9 cellular contexts compared by ENCODE assay signal in genomic region chr12:121804417-121805111, GRCh38. TPM values are rescaled to one million over a fixed set of nuclear protein-coding genes. Genes with fewer than 3 reads are reported as not detected.
DNase-seq lines count a peak whose midpoint lies in the region; ATAC-seq, FAIRE-seq and TF ChIP-seq lines count a peak whose summit lies in the region.
"Had no signal": no experiment of that assay in that cellular context is flagged by ENCODE, and none has a peak within 500 bp of the region (broad histone marks: within the 10 kb centered on the region; RNA-seq: fewer than 3 reads in every experiment).

No MANE protein-coding gene starts in this region.

- no peaks in the 10 kb centered on the region for H3K27me3 Mint-ChIP-seq in activated CD8-positive, alpha-beta T cell treated with anti-CD3 and anti-CD28 coated beads for 36 hours
- H3K27me3 Mint-ChIP-seq in natural killer cell (ENCODE audit: low read depth in 2 of 2), result no peaks in the 10 kb centered on the region

- DNase-seq in Daoy (ENCODE audit: low read depth) (peak; percentile 50), Kasumi-1 (lab: John Stamatoyannopoulos, UW) (peak; percentile 22 to 28), epithelial cell of proximal tubule (ENCODE audit: low read depth) (no peak), natural killer cell (peak; percentile 55), D721Med (ENCODE audit: insufficient read length, low spot score) (no peak), cerebellar cortex (ENCODE audit: low spot score) (no peak)
- DNase-seq in activated CD8-positive, alpha-beta T cell treated with anti-CD3 and anti-CD28 coated beads for 36 hours, result peak; percentile 70

- peaks cover 41% of the 10 kb centered on the region for H3K36me3 Mint-ChIP-seq in activated CD8-positive, alpha-beta T cell treated with anti-CD3 and anti-CD28 coated beads for 36 hours (ENCODE audit: low read depth)
- no peaks in the 10 kb centered on the region for H3K36me3 Mint-ChIP-seq in natural killer cell

- intact Hi-C loops in activated CD8-positive, alpha-beta T cell treated with anti-CD3 and anti-CD28 coated beads for 36 hours (cut with micrococcal nuclease), result no loop called here
- intact Hi-C loops in natural killer cell (cut with micrococcal nuclease), result loop anchor here (5.0 kb wide), 1 partner anchor 698 kb away; the partner anchor contains the start of gene ZCCHC8

- POLR2A ChIA-PET in activated CD8-positive, alpha-beta T cell treated with anti-CD3 and anti-CD28 coated beads for 36 hours (lab: Charles Lee), result interaction anchor here (0.9 to 25.9 kb wide), 4 partner anchors 8 to 274 kb away, joined by 4 to 683 read pairs (median 8); partner anchors contain the start of genes MLXIP, RHOF and TMEM120B

- H3K4me3 ChIP-seq in epithelial cell of proximal tubule (ENCODE audit: low read depth, low read length), result peak overlapping the region; percentile 79

- no peak for TF ChIP-seq CTCF in activated CD8-positive, alpha-beta T cell treated with anti-CD3 and anti-CD28 coated beads for 36 hours (IDR thresholded peaks at IDR 0.05)
- TF ChIP-seq CTCF in epithelial cell of proximal tubule (conservative IDR thresholded peaks at IDR 0.05; ENCODE audit: low read depth, low read length) (no peak), natural killer cell (IDR thresholded peaks at IDR 0.05) (no peak), D721Med (IDR thresholded peaks at IDR 0.05; ENCODE audit: insufficient read depth, missing control alignments) (no peak)

- peak overlapping the region; percentile 92 for H3K4me3 Mint-ChIP-seq in activated CD8-positive, alpha-beta T cell treated with anti-CD3 and anti-CD28 coated beads for 36 hours
- H3K4me3 Mint-ChIP-seq in natural killer cell, result peak overlapping the region; percentile 97

- no peak for ATAC-seq in activated CD8-positive, alpha-beta T cell treated with anti-CD3 and anti-CD28 coated beads for 36 hours
- peak; percentile 2 to 16 (median 3) for ATAC-seq in natural killer cell
- ATAC-seq in HG03045 (IDR thresholded peaks at IDR 0.05; ENCODE audit: unreplicated experiment), result no peak

- FAIRE-seq in D721Med (lab: Jason Lieb, UNC), result no peak
- FAIRE-seq: TTC549 had no signal

- no peaks in the 10 kb centered on the region for H3K9me3 Mint-ChIP-seq in activated CD8-positive, alpha-beta T cell treated with anti-CD3 and anti-CD28 coated beads for 36 hours
- H3K9me3 Mint-ChIP-seq in natural killer cell, result no peaks in the 10 kb centered on the region

- CTCF ChIA-PET in activated CD8-positive, alpha-beta T cell treated with anti-CD3 and anti-CD28 coated beads for 36 hours (lab: Charles Lee), result interaction anchor here (0.7 to 13.5 kb wide), 3 partner anchors 8 to 84 kb away, joined by 3 to 698 read pairs (median 4); partner anchors contain the start of genes PSMD9, RHOF and SETD1B

- peak overlapping the region; percentile 97 for H3K27ac Mint-ChIP-seq in activated CD8-positive, alpha-beta T cell treated with anti-CD3 and anti-CD28 coated beads for 36 hours
- peak overlapping the region; percentile 89 to 90 for H3K27ac Mint-ChIP-seq in natural killer cell

- H3K4me1 Mint-ChIP-seq in activated CD8-positive, alpha-beta T cell treated with anti-CD3 and anti-CD28 coated beads for 36 hours (ENCODE audit: low read depth), result peaks cover 15% of the 10 kb centered on the region
- peaks cover 31 to 49% of the 10 kb centered on the region in 2 donors for H3K4me1 Mint-ChIP-seq in natural killer cell

RNA-seq across cellular contexts. Expression of gene SETD1B, which starts 0.8 kb away (rescaled TPM):
- 2.3 and 2.6 TPM in 2 replicates for total RNA-seq in Daoy (2014; rRNA removed; shearing (Covaris generic))
- 10 to 100 TPM; 13.3 TPM for total RNA-seq in activated CD8-positive, alpha-beta T cell treated with anti-CD3 and anti-CD28 coated beads for 36 hours
- total RNA-seq in epithelial cell of proximal tubule (4.4 and 5.2 TPM in 2 replicates), natural killer cell (10 to 100 TPM; 55.1 to 57.5 (median 56.2) TPM)

RNA-seq across cellular contexts. Expression of gene RHOF, which starts 11.1 kb away (rescaled TPM):
- total RNA-seq in Daoy (2014; rRNA removed; shearing (Covaris generic)), result 16.1 and 19.1 TPM in 2 replicates
- 100 to 1,000 TPM; 108 to 116 TPM for total RNA-seq in activated CD8-positive, alpha-beta T cell treated with anti-CD3 and anti-CD28 coated beads for 36 hours
- total RNA-seq in epithelial cell of proximal tubule (180 and 181 TPM in 2 replicates), natural killer cell (100 to 1,000 TPM; 146 to 201 (median 177) TPM)

RNA-seq across cellular contexts. Expression of gene HPD, which starts 54.1 kb away (rescaled TPM):
- not detected in 2 replicates for total RNA-seq in Daoy (2014; rRNA removed; shearing (Covaris generic))
- not detected for total RNA-seq in activated CD8-positive, alpha-beta T cell treated with anti-CD3 and anti-CD28 coated beads for 36 hours
- 0.12 TPM in 1 of 2 replicates, not detected in the other for total RNA-seq in epithelial cell of proximal tubule
- total RNA-seq in natural killer cell, result not detected

Comparison
In these comparisons a context has a peak if more than half of its experiments do, and no peak if none do; other contexts are left out.
1. DNase-seq: peak in Daoy (single experiment), Kasumi-1 (2 of 2), activated CD8-positive, alpha-beta T cell treated with anti-CD3 and anti-CD28 coated beads for 36 hours (single experiment) and natural killer cell (single experiment); none in epithelial cell of proximal tubule (single experiment), D721Med (single experiment) and cerebellar cortex (single experiment).
2. ATAC-seq: peak in natural killer cell (3 of 3); none in activated CD8-positive, alpha-beta T cell treated with anti-CD3 and anti-CD28 coated beads for 36 hours (single experiment) and HG03045 (single experiment).